ENCODE assay signal across 13 cellular contexts in genomic region chr18:2848879-2849254, GRCh38. TPM values are rescaled to one million over a fixed set of nuclear protein-coding genes. Genes with fewer than 3 reads are reported as not detected.
DNase-seq lines count a peak whose midpoint lies in the region; ATAC-seq and TF ChIP-seq lines count a peak whose summit lies in the region.
"Had no signal": no experiment of that assay in that cellular context is flagged by ENCODE, and none has a peak within 500 bp of the region (broad histone marks: within the 10 kb centered on the region; RNA-seq: fewer than 3 reads in every experiment).

No MANE protein-coding gene starts in this region.

- H3K36me3 ChIP-seq in hepatocyte (replicated peaks; ENCODE audit: insufficient read depth, low read depth) (no peaks in the 10 kb centered on the region), subcutaneous abdominal adipose tissue (ENCODE audit: control insufficient read depth in 5 of 5, insufficient read depth in 5 of 5, low read length in 5 of 5) (peaks cover 0 to 6% (median 2%) of the 10 kb centered on the region in 5 donors), PC-9 (ENCODE audit: low read depth) (no peaks in the 10 kb centered on the region)
- H3K36me3 ChIP-seq: neural progenitor cell had no signal

- no peaks in the 10 kb centered on the region for H3F3A ChIP-seq in PC-9 (ENCODE audit: insufficient read depth, low read depth)

- no peaks in the 10 kb centered on the region for H3K36me3 Mint-ChIP-seq in activated T-cell treated with anti-CD3 and anti-CD28 coated beads, Interleukin-2, amount 50 U/mL, for 24 hours (ENCODE audit: low read depth)
- H3K36me3 Mint-ChIP-seq in WTC11 = no peaks in the 10 kb centered on the region
- H3K36me3 Mint-ChIP-seq: neural progenitor cell had no signal

- H3K4me2 ChIP-seq in hepatocyte = peak overlapping the region; percentile 94
- H3K4me2 ChIP-seq in PC-9 = no peak overlapping the region

- no peak for DNase-seq in activated T-cell treated with anti-CD3 and anti-CD28 coated beads, Interleukin-2, amount 50 U/mL, for 24 hours
- DNase-seq in activated T-cell treated with anti-CD3 and anti-CD28 coated beads, Interleukin-2, amount 50 U/mL, for 48 hours = no peak
- DNase-seq in WTC11 (ENCODE audit: low spot score) (no peak), hepatocyte (ENCODE audit: low spot score) (no peak), PC-9 (no peak), NCI-H2029 (lab: John Stamatoyannopoulos, UW) (no peak)
- DNase-seq: ACHN; activated T-cell treated with anti-CD3 and anti-CD28 coated beads, Interleukin-2, amount 50 U/mL, for 1 hour; DMS153; substantia nigra had no signal

- no TSS peak for BruUV-seq in PC-9 (replicated peaks; lab: Mats Ljungman, UMichigan)

- ATAC-seq in WTC11 (no peak), HG03280 (IDR thresholded peaks at IDR 0.05; ENCODE audit: unreplicated experiment) (no peak)

- intact Hi-C loops in PC-9 (cut with micrococcal nuclease; ENCODE audit: unreplicated experiment) = no loop called here

- H3K9me2 ChIP-seq in hepatocyte (replicated peaks; ENCODE audit: insufficient read depth) = no peaks in the 10 kb centered on the region
- no peaks in the 10 kb centered on the region for H3K9me2 ChIP-seq in PC-9 (ENCODE audit: insufficient read depth)

- H3K9me3 Mint-ChIP-seq in activated T-cell treated with anti-CD3 and anti-CD28 coated beads, Interleukin-2, amount 50 U/mL, for 24 hours = no peaks in the 10 kb centered on the region
- H3K9me3 Mint-ChIP-seq in WTC11 = no peaks in the 10 kb centered on the region
- H3K9me3 Mint-ChIP-seq: neural progenitor cell had no signal

- H3K4me1 Mint-ChIP-seq in activated T-cell treated with anti-CD3 and anti-CD28 coated beads, Interleukin-2, amount 50 U/mL, for 24 hours (ENCODE audit: low read depth) = peaks cover 37% of the 10 kb centered on the region
- peaks cover 18% of the 10 kb centered on the region for H3K4me1 Mint-ChIP-seq in WTC11

- TF ChIP-seq CTCF in WTC11 (IDR thresholded peaks at IDR 0.05) = no peak
- no peak for TF ChIP-seq CTCF in hepatocyte (IDR thresholded peaks at IDR 0.05; ENCODE audit: poor library complexity)
- no peak for TF ChIP-seq CTCF in PC-9 (conservative IDR thresholded peaks at IDR 0.05)

- peaks cover 6% of the 10 kb centered on the region for H3K4me1 ChIP-seq in hepatocyte (ENCODE audit: insufficient read depth)
- peaks cover 0 to 38% (median 25%) of the 10 kb centered on the region in 5 donors for H3K4me1 ChIP-seq in subcutaneous abdominal adipose tissue (ENCODE audit: control insufficient read depth in 5 of 5, insufficient read depth in 5 of 5, low read length in 5 of 5)
- H3K4me1 ChIP-seq in PC-9 (replicated peaks; ENCODE audit: insufficient read depth) = 0 out of 2 replicates have a peak, but pooled peaks cover 8% of the 10 kb centered on the region

- peak overlapping the region; percentile 80 for H3K4me3 Mint-ChIP-seq in activated T-cell treated with anti-CD3 and anti-CD28 coated beads, Interleukin-2, amount 50 U/mL, for 24 hours
- peak overlapping the region; percentile 88; the same call in 1 of the 2 replicates for H3K4me3 Mint-ChIP-seq in WTC11

- H3K9ac ChIP-seq in subcutaneous abdominal adipose tissue (ENCODE audit: low read length in 5 of 5) = no peak overlapping the region
- H3K9ac ChIP-seq: neural progenitor cell had no signal

- H4K20me1 ChIP-seq in hepatocyte (ENCODE audit: insufficient read depth, poor library complexity, severe bottlenecking) (no peaks in the 10 kb centered on the region), PC-9 (ENCODE audit: insufficient read depth) (no peaks in the 10 kb centered on the region)

- H3K27me3 Mint-ChIP-seq in activated T-cell treated with anti-CD3 and anti-CD28 coated beads, Interleukin-2, amount 50 U/mL, for 24 hours = peaks cover 50% of the 10 kb centered on the region
- H3K27me3 Mint-ChIP-seq in WTC11 (ENCODE audit: low read depth) = peaks cover 62% of the 10 kb centered on the region

- CTCF ChIA-PET in WTC11 (lab: Charles Lee) = no interaction called here
- CTCF ChIA-PET in PC-9 (lab: Charles Lee) = no interaction called here

- no peak overlapping the region for H3K27ac ChIP-seq in hepatocyte
- H3K27ac ChIP-seq in subcutaneous abdominal adipose tissue (ENCODE audit: low read depth, low read length) = no peak overlapping the region
- H3K27ac ChIP-seq in PC-9 = no peak overlapping the region
- H3K27ac ChIP-seq: neural progenitor cell had no signal

- POLR2A ChIA-PET in WTC11 (lab: Charles Lee) = no interaction called here
- POLR2A ChIA-PET in PC-9 (lab: Charles Lee; ENCODE audit: unreplicated experiment) = interaction anchor here (0.6 to 0.8 kb wide), 2 partner anchors 32 to 191 kb away, joined by 7 to 11 read pairs; no protein-coding TSS in a partner anchor

- no peaks in the 10 kb centered on the region for H3K9me3 ChIP-seq in hepatocyte (ENCODE audit: low read depth)
- H3K9me3 ChIP-seq in subcutaneous abdominal adipose tissue (ENCODE audit: control insufficient read depth in 5 of 5, low read length in 5 of 5) = no peaks in the 10 kb centered on the region
- no peaks in the 10 kb centered on the region for H3K9me3 ChIP-seq in PC-9 (ENCODE audit: insufficient read depth, low read depth)

- H3K4me3 ChIP-seq in hepatocyte = no peak overlapping the region
- peak overlapping the region in 4 of 5 donors; percentile 16 to 73 (median 57) for H3K4me3 ChIP-seq in subcutaneous abdominal adipose tissue (ENCODE audit: low read depth in 1 of 5, low read length in 5 of 5)
- no peak overlapping the region for H3K4me3 ChIP-seq in PC-9

- H2AFZ ChIP-seq in hepatocyte (no peak overlapping the region), PC-9 (no peak overlapping the region)

- H3K27ac Mint-ChIP-seq in activated T-cell treated with anti-CD3 and anti-CD28 coated beads, Interleukin-2, amount 50 U/mL, for 24 hours = no peak overlapping the region
- no peak overlapping the region for H3K27ac Mint-ChIP-seq in WTC11
- H3K27ac Mint-ChIP-seq: neural progenitor cell had no signal

- no peaks in the 10 kb centered on the region for H3K79me2 ChIP-seq in hepatocyte
- H3K79me2 ChIP-seq in PC-9 (ENCODE audit: low read depth) = no peaks in the 10 kb centered on the region

- H3K27me3 ChIP-seq in hepatocyte (peaks cover 41% of the 10 kb centered on the region), subcutaneous abdominal adipose tissue (ENCODE audit: control insufficient read depth in 5 of 5, insufficient read depth in 4 of 5, low read length in 5 of 5) (peaks cover 0 to 29% (median 13%) of the 10 kb centered on the region in 5 donors), PC-9 (ENCODE audit: insufficient read depth, low read depth) (peaks cover 42% of the 10 kb centered on the region)

- 33% methylated on average over 7 of the region's 7 CpGs for WGBS in hepatocyte (ENCODE audit: low lambda C conversion rate, missing lambda C conversion rate)

TF ChIP-seq in WTC11, 78 proteins besides CTCF, POLR2A, EP300 and RAD21:
- TF ChIP-seq TEAD1 (CRISPR knock-in tag; IDR thresholded peaks at IDR 0.05) (no peak), ESRRA (CRISPR knock-in tag; IDR thresholded peaks at IDR 0.05; ENCODE audit: borderline replicate concordance) (no peak)
- TF ChIP-seq, protein P1, sequence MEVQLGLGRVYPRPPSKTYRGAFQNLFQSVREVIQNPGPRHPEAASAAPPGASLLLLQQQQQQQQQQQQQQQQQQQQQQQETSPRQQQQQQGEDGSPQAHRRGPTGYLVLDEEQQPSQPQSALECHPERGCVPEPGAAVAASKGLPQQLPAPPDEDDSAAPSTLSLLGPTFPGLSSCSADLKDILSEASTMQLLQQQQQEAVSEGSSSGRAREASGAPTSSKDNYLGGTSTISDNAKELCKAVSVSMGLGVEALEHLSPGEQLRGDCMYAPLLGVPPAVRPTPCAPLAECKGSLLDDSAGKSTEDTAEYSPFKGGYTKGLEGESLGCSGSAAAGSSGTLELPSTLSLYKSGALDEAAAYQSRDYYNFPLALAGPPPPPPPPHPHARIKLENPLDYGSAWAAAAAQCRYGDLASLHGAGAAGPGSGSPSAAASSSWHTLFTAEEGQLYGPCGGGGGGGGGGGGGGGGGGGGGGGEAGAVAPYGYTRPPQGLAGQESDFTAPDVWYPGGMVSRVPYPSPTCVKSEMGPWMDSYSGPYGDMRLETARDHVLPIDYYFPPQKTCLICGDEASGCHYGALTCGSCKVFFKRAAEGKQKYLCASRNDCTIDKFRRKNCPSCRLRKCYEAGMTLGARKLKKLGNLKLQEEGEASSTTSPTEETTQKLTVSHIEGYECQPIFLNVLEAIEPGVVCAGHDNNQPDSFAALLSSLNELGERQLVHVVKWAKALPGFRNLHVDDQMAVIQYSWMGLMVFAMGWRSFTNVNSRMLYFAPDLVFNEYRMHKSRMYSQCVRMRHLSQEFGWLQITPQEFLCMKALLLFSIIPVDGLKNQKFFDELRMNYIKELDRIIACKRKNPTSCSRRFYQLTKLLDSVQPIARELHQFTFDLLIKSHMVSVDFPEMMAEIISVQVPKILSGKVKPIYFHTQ (CRISPR knock-in tag; IDR thresholded peaks at IDR 0.05) = no peak

RNA-seq across cellular contexts. Expression of gene EMILIN2, which starts 2.1 kb away (rescaled TPM):
- total RNA-seq in WTC11 (2021) (11.7 to 13.0 TPM (median 11.8 TPM) in 3 replicates), hepatocyte (10.6 and 11.9 TPM in 2 replicates), PC-9 (2021) (0.07 TPM in 1 of 2 replicates, not detected in the other)
- 16.8 and 21.6 TPM in 2 replicates for polyA plus RNA-seq in hepatocyte

Comparison
In these comparisons a context has a peak if more than half of its experiments do, and no peak if none do; other contexts are left out.
1. H3K4me3 ChIP-seq: peak in subcutaneous abdominal adipose tissue (4 of 5); none in hepatocyte (single experiment) and PC-9 (single experiment).